ENCODE assay signal across 12 cellular contexts in the genomic region with DNA sequence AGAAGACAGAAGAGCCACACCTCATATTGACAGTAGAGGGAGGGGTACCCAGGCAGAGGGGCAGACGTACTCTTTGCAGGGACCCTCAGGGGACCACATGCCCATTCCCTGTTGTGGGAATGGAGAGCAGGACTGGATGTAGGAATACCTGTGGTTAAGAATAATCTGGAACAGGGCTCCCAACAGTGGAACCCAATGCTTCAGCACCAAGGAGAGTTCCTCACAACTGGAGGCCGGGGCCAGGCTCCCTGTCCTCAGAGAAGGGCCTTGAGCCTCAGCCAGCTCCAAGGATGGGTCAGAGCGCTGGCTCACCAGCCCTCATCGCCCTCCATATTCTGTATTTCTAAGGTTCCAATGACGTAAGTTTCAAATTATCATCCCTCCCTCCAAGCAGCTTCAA. TPM values are rescaled to one million over a fixed set of nuclear protein-coding genes. Genes with fewer than 3 reads are reported as not detected.
DNase-seq lines count a peak whose midpoint lies in the region.
"Had no signal": no experiment of that assay in that cellular context is flagged by ENCODE, and none has a peak within 500 bp of the region (broad histone marks: within the 10 kb centered on the region; RNA-seq: fewer than 3 reads in every experiment).

No MANE protein-coding gene starts in this region.

- H3K27me3 Mint-ChIP-seq in immature natural killer cell (ENCODE audit: low read depth in 3 of 3), result peaks cover 4 to 17% (median 5%) of the 10 kb centered on the region in 3 donors

- H3K9me2 ChIP-seq in Karpas-422 (replicated peaks; ENCODE audit: insufficient read depth, low read length), result no peaks in the 10 kb centered on the region

- no peaks in the 10 kb centered on the region for H3K27me3 ChIP-seq in Karpas-422 (ENCODE audit: low read length)
- no peaks in the 10 kb centered on the region for H3K27me3 ChIP-seq in adipocyte (replicated peaks; ENCODE audit: control insufficient read depth, insufficient read depth, low read length)

- H3K79me2 ChIP-seq in Karpas-422 (ENCODE audit: low read length), result no peaks in the 10 kb centered on the region

- no peaks in the 10 kb centered on the region for H3K4me1 Mint-ChIP-seq in immature natural killer cell
- H3K4me1 Mint-ChIP-seq: CD4-positive, CD25-positive, alpha-beta regulatory T cell had no signal

- H3K4me3 ChIP-seq in Karpas-422 (ENCODE audit: low read length), result no peak overlapping the region
- H3K4me3 ChIP-seq in adipocyte (ENCODE audit: low read length), result no peak overlapping the region
- H3K4me3 ChIP-seq: HAP-1 had no signal

- no peak overlapping the region for H3K27ac ChIP-seq in Karpas-422 (ENCODE audit: low read length)
- H3K27ac ChIP-seq: VCaP had no signal

- DNase-seq in Daoy (ENCODE audit: low read depth) (peak; percentile 52), Karpas-422 (peak; percentile 61), adipocyte (ENCODE audit: low read depth) (peak; percentile 32), islet precursor cell (peak; percentile 81), NCI-H748 (lab: John Stamatoyannopoulos, UW; ENCODE audit: unreplicated experiment) (no peak), NAMALWA (ENCODE audit: low spot score) (no peak), immature natural killer cell (no peak), D341Med (ENCODE audit: low spot score) (no peak)
- DNase-seq: CD4-positive, CD25-positive, alpha-beta regulatory T cell had no signal

- H3K4me1 ChIP-seq in Karpas-422 (ENCODE audit: low read length) (no peaks in the 10 kb centered on the region), adipocyte (ENCODE audit: control insufficient read depth, insufficient read depth, low read length) (no peaks in the 10 kb centered on the region)
- H3K4me1 ChIP-seq: HAP-1 had no signal

- H3K36me3 ChIP-seq in Karpas-422 (ENCODE audit: insufficient read depth, low read length), result no peaks in the 10 kb centered on the region
- no peaks in the 10 kb centered on the region for H3K36me3 ChIP-seq in adipocyte (ENCODE audit: control insufficient read depth, insufficient read depth, low read length, severe bottlenecking)
- H3K36me3 ChIP-seq: HAP-1 had no signal

- no peak overlapping the region for H3K4me2 ChIP-seq in Karpas-422 (ENCODE audit: low read depth, low read length, poor library complexity, severe bottlenecking)

- no peak overlapping the region for H2AFZ ChIP-seq in Karpas-422 (ENCODE audit: low read length)

- H3K9me3 ChIP-seq in Karpas-422 (ENCODE audit: low read length) (no peaks in the 10 kb centered on the region), adipocyte (ENCODE audit: control insufficient read depth, low read length) (no peaks in the 10 kb centered on the region)
- H3K9me3 ChIP-seq: HAP-1 had no signal

- H3K4me3 Mint-ChIP-seq in immature natural killer cell, result no peak overlapping the region
- H3K4me3 Mint-ChIP-seq: CD4-positive, CD25-positive, alpha-beta regulatory T cell; IgD-negative memory B cell had no signal

- H3K36me3 Mint-ChIP-seq in immature natural killer cell, result no peaks in the 10 kb centered on the region

- no peak overlapping the region for H3K27ac Mint-ChIP-seq in immature natural killer cell
- H3K27ac Mint-ChIP-seq: CD4-positive, CD25-positive, alpha-beta regulatory T cell; IgD-negative memory B cell had no signal

- peaks cover 0 to 4% (median 0%) of the 10 kb centered on the region in 6 donors for H3K9me3 Mint-ChIP-seq in immature natural killer cell

- no peak overlapping the region for H3K9ac ChIP-seq in Karpas-422 (ENCODE audit: low read length)
- H3K9ac ChIP-seq in adipocyte (ENCODE audit: low read length), result no peak overlapping the region

- H4K20me1 ChIP-seq in Karpas-422 (ENCODE audit: insufficient read depth, low read depth, low read length), result no peaks in the 10 kb centered on the region

RNA-seq across cellular contexts. Expression of gene SHC3, which starts 7.4 kb away (rescaled TPM):
- total RNA-seq in Daoy (2014; rRNA removed; shearing (Covaris generic)), result 2.3 and 10.1 TPM in 2 replicates
- total RNA-seq in Karpas-422 (2014; rRNA removed; shearing (Covaris generic); ENCODE audit: low replicate concordance), result 0.04 TPM in 1 of 2 replicates, not detected in the other
- polyA plus RNA-seq in immature natural killer cell, result not detected
- total RNA-seq: CD4-positive, CD25-positive, alpha-beta regulatory T cell had no signal
- polyA plus RNA-seq: CD4-positive, CD25-positive, alpha-beta regulatory T cell; IgD-negative memory B cell had no signal

Comparison
In these comparisons a context has a peak if more than half of its experiments do, and no peak if none do; other contexts are left out.
1. DNase-seq: peak in Daoy (single experiment), Karpas-422 (single experiment), adipocyte (single experiment) and islet precursor cell (single experiment); none in NCI-H748 (single experiment), NAMALWA (single experiment), immature natural killer cell (0 of 3) and D341Med (single experiment).